ENCODE assay signal across 1 cellular context in genomic region chr11:122189259-122189658, GRCh38.
TF ChIP-seq lines count a peak whose summit lies in the region.

No MANE protein-coding gene starts in this region.

TF ChIP-seq in SK-N-SH, 30 proteins besides CTCF, POLR2A, EP300 and RAD21 (continued from another document):
- TF ChIP-seq NRF1 (IDR thresholded peaks at IDR 0.05; ENCODE audit: low read depth, low read length) (no peak), JUND (IDR thresholded peaks at IDR 0.05) (peak; percentile 100), GATA2 (CRISPR knock-in tag; IDR thresholded peaks at IDR 0.05) (no peak), TAF1 (IDR thresholded peaks at IDR 0.05; ENCODE audit: borderline replicate concordance, low read depth, low read length) (no peak; the same call in 1 of the 2 replicates), RXRA (IDR thresholded peaks at IDR 0.05; ENCODE audit: borderline replicate concordance, low read depth) (peak; percentile 92), MXI1 (IDR thresholded peaks at IDR 0.05; ENCODE audit: low read depth, low read length) (no peak), FOXM1 (IDR thresholded peaks at IDR 0.05; ENCODE audit: low read depth) (peak; percentile 96), SIN3A (IDR thresholded peaks at IDR 0.05; ENCODE audit: borderline replicate concordance, low read depth, low read length) (no peak), ZBTB33 (IDR thresholded peaks at IDR 0.05; ENCODE audit: borderline replicate concordance, low read depth) (peak; percentile 87; the same call in 1 of the 2 replicates), POLR2AphosphoS5 (IDR thresholded peaks at IDR 0.05; ENCODE audit: low read depth, low read length) (peak; percentile 72; the same call in 1 of the 2 replicates), MAX (IDR thresholded peaks at IDR 0.05; ENCODE audit: low read depth) (peak; percentile 71; the same call in 1 of the 2 replicates), SMC3 (IDR thresholded peaks at IDR 0.05; ENCODE audit: low read depth, low read length) (no peak), FOXJ3 (CRISPR knock-in tag; IDR thresholded peaks at IDR 0.05) (no peak)
